Comparison of ENCODE assay signal across 1 cellular context in genomic region chr12:54294152-54294913, GRCh38.
TF ChIP-seq lines count a peak whose summit lies in the region.

No MANE protein-coding gene starts in this region.

TF ChIP-seq in HepG2, 621 proteins besides CTCF, POLR2A, EP300 and RAD21 (continued from another document and continues in another):
- TF ChIP-seq AKNA (CRISPR knock-in tag; IDR thresholded peaks at IDR 0.05; ENCODE audit: borderline replicate concordance) (no peak), ZNF430 (CRISPR knock-in tag; IDR thresholded peaks at IDR 0.05) (0 out of 2 replicates have a peak, but pooled peaks have one; percentile 20), ZNF841 (CRISPR knock-in tag; IDR thresholded peaks at IDR 0.05; ENCODE audit: borderline replicate concordance) (no peak), HOMEZ (CRISPR knock-in tag; IDR thresholded peaks at IDR 0.05; ENCODE audit: low read depth) (no peak), ZSCAN20 (CRISPR knock-in tag; IDR thresholded peaks at IDR 0.05; ENCODE audit: borderline replicate concordance) (no peak), ZNF276 (CRISPR knock-in tag; IDR thresholded peaks at IDR 0.05; ENCODE audit: low read depth) (no peak), NFKB2 (CRISPR knock-in tag; IDR thresholded peaks at IDR 0.05; ENCODE audit: borderline replicate concordance) (no peak), GZF1 (CRISPR knock-in tag; IDR thresholded peaks at IDR 0.05) (no peak), TFDP1 (CRISPR knock-in tag; IDR thresholded peaks at IDR 0.05; ENCODE audit: borderline replicate concordance) (no peak), ZNF574 (CRISPR knock-in tag; IDR thresholded peaks at IDR 0.05) (peak; percentile 28; the same call in 1 of the 2 replicates), ZNF547 (CRISPR knock-in tag; IDR thresholded peaks at IDR 0.05) (no peak), ZNF18 (CRISPR knock-in tag; IDR thresholded peaks at IDR 0.05; ENCODE audit: insufficient replicate concordance) (no peak), ZNF230 (CRISPR knock-in tag; IDR thresholded peaks at IDR 0.05) (0 out of 2 replicates have a peak, but pooled peaks have one; percentile 37), HNRNPLL (IDR thresholded peaks at IDR 0.05; ENCODE audit: low read depth, low read length, poor library complexity, severe bottlenecking) (no peak), ZNF337 (CRISPR knock-in tag; IDR thresholded peaks at IDR 0.05; ENCODE audit: borderline replicate concordance, low read depth) (no peak), SMAD3 (CRISPR knock-in tag; IDR thresholded peaks at IDR 0.05) (peak; percentile 56; the same call in 1 of the 2 replicates), IRF9 (CRISPR knock-in tag; IDR thresholded peaks at IDR 0.05; ENCODE audit: borderline replicate concordance) (no peak), ZNF639 (CRISPR knock-in tag; conservative IDR thresholded peaks at IDR 0.05) (no peak), NPAS2 (CRISPR knock-in tag; IDR thresholded peaks at IDR 0.05; ENCODE audit: borderline replicate concordance) (no peak), RFXANK (CRISPR knock-in tag; IDR thresholded peaks at IDR 0.05) (no peak; the same call in 1 of the 2 replicates), RNF219 (CRISPR knock-in tag; IDR thresholded peaks at IDR 0.05) (0 out of 2 replicates have a peak, but pooled peaks have one; percentile 78), ZBTB7A (CRISPR knock-in tag; IDR thresholded peaks at IDR 0.05) (no peak), ZNF207 (IDR thresholded peaks at IDR 0.05; ENCODE audit: borderline replicate concordance) (no peak), ZNF615 (CRISPR knock-in tag; IDR thresholded peaks at IDR 0.05; ENCODE audit: borderline replicate concordance) (peak; percentile 66; the same call in 1 of the 2 replicates), TGIF2 (CRISPR knock-in tag; IDR thresholded peaks at IDR 0.05) (peak; percentile 66), CENPT (CRISPR knock-in tag; IDR thresholded peaks at IDR 0.05; ENCODE audit: low read depth) (no peak), ZNF550 (CRISPR knock-in tag; IDR thresholded peaks at IDR 0.05; ENCODE audit: borderline replicate concordance) (no peak), NCOR1 (IDR thresholded peaks at IDR 0.05; ENCODE audit: borderline replicate concordance, low read length) (peak; percentile 85; the same call in 1 of the 2 replicates), ZBTB33 (CRISPR knock-in tag; IDR thresholded peaks at IDR 0.05) (peak; percentile 69), SP140L (CRISPR knock-in tag; IDR thresholded peaks at IDR 0.05; ENCODE audit: borderline replicate concordance) (no peak), SIN3A (IDR thresholded peaks at IDR 0.05; ENCODE audit: borderline replicate concordance, low read depth, low read length) (0 out of 2 replicates have a peak, but pooled peaks have one; percentile 40), RXRB (CRISPR knock-in tag; IDR thresholded peaks at IDR 0.05; ENCODE audit: borderline replicate concordance) (peak; percentile 94), ZNF776 (CRISPR knock-in tag; IDR thresholded peaks at IDR 0.05) (no peak), RORA (CRISPR knock-in tag; IDR thresholded peaks at IDR 0.05) (no peak), MED13 (CRISPR knock-in tag; IDR thresholded peaks at IDR 0.05) (no peak), FOXO1 (CRISPR knock-in tag; IDR thresholded peaks at IDR 0.05) (0 out of 2 replicates have a peak, but pooled peaks have one; percentile 29), HOXD1 (CRISPR knock-in tag; IDR thresholded peaks at IDR 0.05) (no peak), ADNP (CRISPR knock-in tag; IDR thresholded peaks at IDR 0.05) (no peak), PCBP2 (optimal IDR thresholded peaks at IDR 0.05; ENCODE audit: low read depth, low read length, poor library complexity, severe bottlenecking) (no peak)
